14 cellular contexts compared by ENCODE assay signal in genomic region chr21:44052071-44052829, GRCh38. TPM values are rescaled to one million over a fixed set of nuclear protein-coding genes. Genes with fewer than 3 reads are reported as not detected.
A peak's percentile ranks its signal among the peaks of the same experiment; 100 is the strongest.
DNase-seq lines count a peak whose midpoint lies in the region; ATAC-seq and TF ChIP-seq lines count a peak whose summit lies in the region.
"Had no signal": no experiment of that assay in that cellular context is flagged by ENCODE, and none has a peak within 500 bp of the region (broad histone marks: within the 10 kb centered on the region; RNA-seq: fewer than 3 reads in every experiment).

No MANE protein-coding gene starts in this region.

- no peak overlapping the region for H3K4me3 ChIP-seq in AG04450 (ENCODE audit: low read depth, low read length)
- H3K4me3 ChIP-seq in duodenal mucosa (ENCODE audit: low read depth in 1 of 2, low read length in 2 of 2) = no peak overlapping the region
- H3K4me3 ChIP-seq in mucosa of rectum (ENCODE audit: low read length in 2 of 2) = no peak overlapping the region
- H3K4me3 ChIP-seq: GM12878, GM23248, skin epidermis had no signal

- H3K4me1 ChIP-seq in duodenal mucosa (ENCODE audit: control insufficient read depth in 1 of 2, insufficient read depth in 2 of 2, low read length in 2 of 2) (peaks cover 5% of the 10 kb centered on the region in 2 donors), mucosa of rectum (ENCODE audit: control insufficient read depth in 2 of 2, insufficient read depth in 2 of 2, low read length in 2 of 2) (no peaks in the 10 kb centered on the region)

- H3K27ac ChIP-seq in AG04450 (ENCODE audit: low read depth, low read length) (peak overlapping the region; percentile 65), duodenal mucosa (ENCODE audit: low read depth, low read length) (peak overlapping the region; percentile 49), mucosa of rectum (ENCODE audit: low read depth in 2 of 2, low read length in 2 of 2) (peak overlapping the region; percentile 33 to 62)
- H3K27ac ChIP-seq: GM23248, skin epidermis had no signal

- H3K9ac ChIP-seq in duodenal mucosa (ENCODE audit: low read depth in 1 of 2, low read length in 2 of 2) = peak overlapping the region in 1 of 2 donors; percentile 20
- no peak overlapping the region for H3K9ac ChIP-seq in mucosa of rectum (ENCODE audit: low read depth in 1 of 2, low read length in 2 of 2)
- H3K9ac ChIP-seq: GM23248 had no signal

- DNase-seq in AG04450 (ENCODE audit: low read depth, low spot score) = no peak
- peak; percentile 42 for DNase-seq in NCI-H146 (lab: John Stamatoyannopoulos, UW)
- no peak for DNase-seq in Ammon's horn (ENCODE audit: low spot score)
- no peak for DNase-seq in activated naive CD4-positive, alpha-beta T cell treated with anti-CD3 and anti-CD28 coated beads, Interleukin-2, amount 50 U/mL, for 16 hours
- no peak for DNase-seq in A172 (ENCODE audit: low spot score)
- DNase-seq: BE2C; GM23248; NCI-H2227 treated with DMSO at 0.1 percent for 48 hours; stimulated activated naive CD4-positive, alpha-beta T cell had no signal

- CTCF ChIA-PET in AG04450 (lab: Charles Lee) = no interaction called here

- no peak for TF ChIP-seq CTCF in AG04450 (IDR thresholded peaks at IDR 0.05; ENCODE audit: low read depth, low read length)

- peaks cover 20 to 57% of the 10 kb centered on the region in 2 donors for H3K36me3 ChIP-seq in duodenal mucosa (ENCODE audit: control insufficient read depth in 1 of 2, insufficient read depth in 2 of 2, low read length in 2 of 2)
- peaks cover 21 to 36% of the 10 kb centered on the region in 2 donors for H3K36me3 ChIP-seq in mucosa of rectum (ENCODE audit: control insufficient read depth in 2 of 2, insufficient read depth in 2 of 2, low read length in 2 of 2)

- H3K27me3 ChIP-seq in AG04450 (ENCODE audit: control insufficient read depth, insufficient read depth, low read length) (no peaks in the 10 kb centered on the region), duodenal mucosa (ENCODE audit: control insufficient read depth in 1 of 2, insufficient read depth in 2 of 2, low read length in 2 of 2) (no peaks in the 10 kb centered on the region), mucosa of rectum (ENCODE audit: control insufficient read depth in 2 of 2, insufficient read depth in 2 of 2, low read length in 2 of 2) (no peaks in the 10 kb centered on the region)
- H3K27me3 ChIP-seq: BE2C had no signal

- ATAC-seq in GM18861 (IDR thresholded peaks at IDR 0.05; ENCODE audit: unreplicated experiment) = no peak
- ATAC-seq: GM12878 had no signal

- POLR2A ChIA-PET in AG04450 (lab: Yijun Ruan, JAX) = no interaction called here

- H3K9me3 ChIP-seq in AG04450 (ENCODE audit: control insufficient read depth, insufficient read depth, low read length) (no peaks in the 10 kb centered on the region), duodenal mucosa (ENCODE audit: control insufficient read depth in 1 of 2, low read length in 2 of 2) (no peaks in the 10 kb centered on the region), mucosa of rectum (ENCODE audit: control insufficient read depth in 2 of 2, low read length in 2 of 2) (no peaks in the 10 kb centered on the region)
- H3K9me3 ChIP-seq: BE2C had no signal

RNA-seq across cellular contexts. Expression of gene TRAPPC10, which starts 40.1 kb away (rescaled TPM):
- polyA plus RNA-seq in AG04450 (2011; rRNA removed) = 26.0 and 26.8 TPM in 2 replicates
- polyA minus RNA-seq in AG04450 (2011; rRNA and poly(A)+ RNA removed) = 20.1 and 24.7 TPM in 2 replicates
- total RNA-seq in A172 (2014; rRNA removed; shearing (Covaris generic)) = 30.3 and 34.7 TPM in 2 replicates

RNA-seq across cellular contexts. Expression of gene PWP2, which starts 54.9 kb away (rescaled TPM):
- 12.1 and 12.9 TPM in 2 replicates for polyA plus RNA-seq in AG04450 (2011; rRNA removed)
- 15.0 and 28.4 TPM in 2 replicates for polyA minus RNA-seq in AG04450 (2011; rRNA and poly(A)+ RNA removed)
- 44.4 and 56.9 TPM in 2 replicates for total RNA-seq in A172 (2014; rRNA removed; shearing (Covaris generic))
